In the genomic region with DNA sequence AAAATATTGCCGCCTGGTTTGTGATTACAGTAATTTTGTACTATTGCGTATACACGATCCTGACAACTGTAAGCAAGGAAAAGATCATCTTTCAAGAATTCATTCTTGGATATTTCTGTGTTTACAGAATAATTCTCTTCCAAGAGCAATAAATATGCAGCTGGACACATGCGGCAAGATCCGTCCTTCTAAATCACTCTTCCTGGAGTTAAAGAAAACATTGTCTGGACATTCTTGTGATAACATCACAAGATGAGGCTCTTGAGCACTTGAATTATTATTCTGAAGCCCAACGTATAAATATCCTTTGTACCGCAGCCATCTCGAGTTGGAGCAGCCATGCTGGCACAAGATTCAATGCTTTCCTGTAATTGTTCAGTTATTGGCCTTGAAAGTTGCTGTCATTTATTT, we compare ENCODE assay signal across 1 cellular context.
TF ChIP-seq lines count a peak whose summit lies in the region.

No MANE protein-coding gene starts in this region.

TF ChIP-seq in endothelial cell of umbilical vein, 7 proteins besides CTCF, POLR2A, EP300 and RAD21 (continued from another document):
- peak; percentile 48 for TF ChIP-seq JUN (IDR thresholded peaks at IDR 0.05; ENCODE audit: borderline replicate concordance, insufficient read depth, insufficient read length, low read depth)
- TF ChIP-seq, protein P1, sequence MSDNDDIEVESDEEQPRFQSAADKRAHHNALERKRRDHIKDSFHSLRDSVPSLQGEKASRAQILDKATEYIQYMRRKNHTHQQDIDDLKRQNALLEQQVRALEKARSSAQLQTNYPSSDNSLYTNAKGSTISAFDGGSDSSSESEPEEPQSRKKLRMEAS (IDR thresholded peaks at IDR 0.05; ENCODE audit: insufficient read depth, insufficient read length) = no peak
